9 cellular contexts compared by ENCODE assay signal in the genomic region with DNA sequence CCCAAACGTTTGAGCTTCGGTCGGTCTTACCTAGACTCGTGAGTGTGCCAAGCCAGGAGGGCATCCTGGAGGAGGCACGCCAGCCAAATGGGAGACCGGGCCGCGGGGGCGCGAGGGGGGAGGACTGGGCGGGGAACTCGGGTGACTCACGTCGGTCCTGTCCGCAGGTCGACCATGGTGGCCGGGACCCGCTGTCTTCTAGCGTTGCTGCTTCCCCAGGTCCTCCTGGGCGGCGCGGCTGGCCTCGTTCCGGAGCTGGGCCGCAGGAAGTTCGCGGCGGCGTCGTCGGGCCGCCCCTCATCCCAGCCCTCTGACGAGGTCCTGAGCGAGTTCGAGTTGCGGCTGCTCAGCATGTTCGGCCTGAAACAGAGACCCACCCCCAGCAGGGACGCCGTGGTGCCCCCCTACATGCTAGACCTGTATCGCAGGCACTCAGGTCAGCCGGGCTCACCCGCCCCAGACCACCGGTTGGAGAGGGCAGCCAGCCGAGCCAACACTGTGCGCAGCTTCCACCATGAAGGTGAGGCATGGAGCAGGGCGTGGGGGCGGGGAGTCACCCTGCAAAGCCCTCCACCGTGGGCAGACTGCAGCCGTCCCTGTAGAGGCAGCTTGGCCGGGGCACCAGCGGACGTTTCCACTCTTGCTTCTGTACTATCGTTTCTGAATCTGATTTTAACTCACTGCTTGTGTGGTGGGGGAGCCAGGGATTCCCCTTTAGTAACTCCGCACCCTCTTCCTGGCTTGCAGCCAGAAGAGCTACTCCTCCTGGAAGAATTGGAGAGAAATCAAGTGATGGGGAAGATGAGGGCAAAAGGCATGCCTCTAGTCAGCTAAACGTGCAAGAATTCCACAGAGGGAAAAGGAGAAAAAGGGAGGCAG. TPM values are rescaled to one million over a fixed set of nuclear protein-coding genes. Genes with fewer than 3 reads are reported as not detected.
DNase-seq lines count a peak whose midpoint lies in the region; ATAC-seq, FAIRE-seq and TF ChIP-seq lines count a peak whose summit lies in the region.
"Had no signal": no experiment of that assay in that cellular context is flagged by ENCODE, and none has a peak within 500 bp of the region (broad histone marks: within the 10 kb centered on the region; RNA-seq: fewer than 3 reads in every experiment).

No MANE protein-coding gene starts in this region.

- no peak for ATAC-seq in HG02798 (IDR thresholded peaks at IDR 0.05; ENCODE audit: poor library complexity, unreplicated experiment)

- no peaks in the 10 kb centered on the region for H3K4me1 ChIP-seq in small intestine (ENCODE audit: control insufficient read depth in 2 of 2, insufficient read depth in 1 of 2, low read depth in 1 of 2, low read length in 1 of 2)
- no peaks in the 10 kb centered on the region for H3K4me1 ChIP-seq in MM.1S (ENCODE audit: low read length)

- no peaks in the 10 kb centered on the region for H4K20me1 ChIP-seq in MM.1S (ENCODE audit: insufficient read depth, low read length)

- H3K36me3 ChIP-seq in kidney epithelial cell (ENCODE audit: control insufficient read depth, insufficient read depth, low read length) = no peaks in the 10 kb centered on the region
- peaks cover 0 to 5% of the 10 kb centered on the region in 2 donors for H3K36me3 ChIP-seq in small intestine (ENCODE audit: control insufficient read depth in 2 of 2, insufficient read depth in 2 of 2, low read length in 2 of 2)
- no peaks in the 10 kb centered on the region for H3K36me3 ChIP-seq in MM.1S (replicated peaks; ENCODE audit: insufficient read depth, low read length)

- H3K27me3 ChIP-seq in kidney epithelial cell (ENCODE audit: control insufficient read depth, insufficient read depth, low read length) = no peaks in the 10 kb centered on the region
- peaks cover 0 to 4% of the 10 kb centered on the region in 2 donors for H3K27me3 ChIP-seq in small intestine (ENCODE audit: control insufficient read depth in 2 of 2, insufficient read depth in 2 of 2, low read length in 2 of 2)
- H3K27me3 ChIP-seq in MM.1S (replicated peaks; ENCODE audit: insufficient read depth, low read length) = no peaks in the 10 kb centered on the region

- WGBS in small intestine, 3 donors = 4 to 6% (median 4%) methylated on average over 50 to 55 of the region's 55 CpGs

- no peaks in the 10 kb centered on the region for H3K79me2 ChIP-seq in MM.1S (ENCODE audit: low read length)

- H3K4me2 ChIP-seq in MM.1S (ENCODE audit: low read depth, low read length) = no peak overlapping the region

- FAIRE-seq in small intestine (lab: Jason Lieb, UNC) = no peak

- DNase-seq in HK-2 (ENCODE audit: unreplicated experiment) (peak; percentile 83), choroid plexus epithelial cell (ENCODE audit: low read depth) (peak; percentile 52), kidney epithelial cell (ENCODE audit: low read depth) (peak; percentile 37), small intestine (peak; percentile 43), MM.1S (no peak), NCI-H146 (lab: John Stamatoyannopoulos, UW) (no peak)
- DNase-seq in stimulated activated naive CD4-positive, alpha-beta T cell (lab: John Stamatoyannopoulos, UW) = no peak
- DNase-seq: HFFc6 had no signal

- H3K9me2 ChIP-seq in MM.1S (replicated peaks; ENCODE audit: insufficient read depth, low read length) = no peaks in the 10 kb centered on the region

- no peak overlapping the region for H2AFZ ChIP-seq in MM.1S (ENCODE audit: low read length)

- H3K9ac ChIP-seq in MM.1S (ENCODE audit: low read length) = no peak overlapping the region

- H3F3A ChIP-seq in MM.1S (ENCODE audit: insufficient read depth, low read length) = no peaks in the 10 kb centered on the region; the same call in 1 of the 2 replicates

- H3K4me3 ChIP-seq in choroid plexus epithelial cell (ENCODE audit: low read depth, low read length) (peak overlapping the region; percentile 73), kidney epithelial cell (ENCODE audit: low read depth, low read length) (peak overlapping the region; percentile 94), small intestine (ENCODE audit: low read depth in 1 of 2, low read length in 2 of 2) (peak overlapping the region; percentile 59 to 91), MM.1S (ENCODE audit: low read length) (no peak overlapping the region)

- H3K27ac ChIP-seq in small intestine (ENCODE audit: low read depth in 1 of 2, low read length in 1 of 2) (peak overlapping the region in 1 of 2 donors; percentile 18), MM.1S (ENCODE audit: low read length) (no peak overlapping the region)

- H3K9me3 ChIP-seq in small intestine (ENCODE audit: control insufficient read depth, low read depth) (no peaks in the 10 kb centered on the region), MM.1S (replicated peaks; ENCODE audit: insufficient read depth, low read length) (no peaks in the 10 kb centered on the region)

- TF ChIP-seq CTCF in choroid plexus epithelial cell (conservative IDR thresholded peaks at IDR 0.05; ENCODE audit: low read depth, low read length) = no peak
- TF ChIP-seq CTCF in kidney epithelial cell (IDR thresholded peaks at IDR 0.05; ENCODE audit: insufficient read depth, low read length, poor library complexity, severe bottlenecking) = no peak
- TF ChIP-seq CTCF in MM.1S (IDR thresholded peaks at IDR 0.05; ENCODE audit: low read length) = no peak

RNA-seq across cellular contexts. Expression of a gene that starts 2.7 kb away (rescaled TPM):
- 16.2 and 17.2 TPM in 2 replicates for total RNA-seq in kidney epithelial cell
- 10 to 100 TPM in 1 of 3 donors, 1 to 10 TPM in 2; 4.9 to 16.8 (median 6.5) TPM for polyA plus RNA-seq in small intestine

Comparison
In these comparisons a context has a peak if more than half of its experiments do, and no peak if none do; other contexts are left out.
1. DNase-seq: peak in HK-2 (single experiment), choroid plexus epithelial cell (single experiment), kidney epithelial cell (single experiment) and small intestine (single experiment); none in MM.1S (single experiment), NCI-H146 (single experiment) and stimulated activated naive CD4-positive, alpha-beta T cell (0 of 6).